Comparison of ENCODE assay signal across 12 cellular contexts in the genomic region with DNA sequence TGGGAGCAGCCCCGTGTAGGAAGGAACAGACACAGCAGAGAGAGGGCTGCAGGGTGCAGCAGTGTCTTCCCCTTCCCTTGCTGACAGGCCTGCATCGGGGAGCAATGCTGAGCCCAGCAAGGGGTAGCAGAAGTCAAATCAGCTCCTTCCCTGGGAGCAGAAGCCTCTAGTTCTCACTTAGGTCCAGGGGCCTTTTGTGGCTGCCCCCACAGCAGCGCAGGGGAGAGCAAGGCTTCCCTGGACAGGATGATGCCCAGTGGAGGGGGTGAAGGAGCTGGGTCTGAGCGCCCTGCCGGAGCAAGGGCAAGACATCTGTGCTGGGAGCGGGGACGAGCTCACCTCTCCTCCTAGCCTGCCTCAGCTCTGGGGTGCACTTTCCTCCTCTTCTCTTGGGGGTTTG. TPM values are rescaled to one million over a fixed set of nuclear protein-coding genes. Genes with fewer than 3 reads are reported as not detected.
A peak's percentile ranks its signal among the peaks of the same experiment; 100 is the strongest.
DNase-seq lines count a peak whose midpoint lies in the region; ATAC-seq and TF ChIP-seq lines count a peak whose summit lies in the region.
"Had no signal": no experiment of that assay in that cellular context is flagged by ENCODE, and none has a peak within 500 bp of the region (broad histone marks: within the 10 kb centered on the region; RNA-seq: fewer than 3 reads in every experiment).

No MANE protein-coding gene starts in this region.

- H3K4me1 Mint-ChIP-seq in CD4-positive, alpha-beta memory T cell: peaks cover 28 to 68% (median 39%) of the 10 kb centered on the region in 4 donors
- peaks cover 24% of the 10 kb centered on the region for H3K4me1 Mint-ChIP-seq in activated naive CD8-positive, alpha-beta T cell treated with anti-CD3 and anti-CD28 coated beads, Interleukin-2, amount 10 ng/mL, durations not matched to agents 7 days and 5 days
- H3K4me1 Mint-ChIP-seq in nephron progenitor cell: peaks cover 40% of the 10 kb centered on the region

- 58% methylated on average over 5 of the region's 7 CpGs for WGBS in HUES64

- peak overlapping the region; percentile 65 to 96 (median 93) for H3K27ac Mint-ChIP-seq in CD4-positive, alpha-beta memory T cell
- peak overlapping the region; percentile 98 for H3K27ac Mint-ChIP-seq in activated naive CD8-positive, alpha-beta T cell treated with anti-CD3 and anti-CD28 coated beads, Interleukin-2, amount 10 ng/mL, durations not matched to agents 7 days and 5 days
- H3K27ac Mint-ChIP-seq in nephron progenitor cell: no peak overlapping the region
- H3K27ac Mint-ChIP-seq: progenitor cell of endocrine pancreas had no signal

- H3K9me3 Mint-ChIP-seq in CD4-positive, alpha-beta memory T cell: no peaks in the 10 kb centered on the region
- no peaks in the 10 kb centered on the region for H3K9me3 Mint-ChIP-seq in activated naive CD8-positive, alpha-beta T cell treated with anti-CD3 and anti-CD28 coated beads, Interleukin-2, amount 10 ng/mL, durations not matched to agents 7 days and 5 days
- H3K9me3 Mint-ChIP-seq in nephron progenitor cell: no peaks in the 10 kb centered on the region

- ATAC-seq in activated naive CD8-positive, alpha-beta T cell treated with anti-CD3 and anti-CD28 coated beads, Interleukin-2, amount 10 ng/mL, durations not matched to agents 7 days and 5 days (ENCODE audit: low read depth): peak; percentile 27
- ATAC-seq in HG02610 (IDR thresholded peaks at IDR 0.05; ENCODE audit: unreplicated experiment) (no peak), HG02852 (IDR thresholded peaks at IDR 0.05; ENCODE audit: unreplicated experiment) (no peak)

- H3K36me3 ChIP-seq in CD4-positive, alpha-beta memory T cell (ENCODE audit: insufficient read depth, low read length): peaks cover 18% of the 10 kb centered on the region
- no peaks in the 10 kb centered on the region for H3K36me3 ChIP-seq in HUES64 (ENCODE audit: insufficient read depth, low read length)
- H3K36me3 ChIP-seq in brain microvascular endothelial cell (replicated peaks): no peaks in the 10 kb centered on the region

- in situ Hi-C loops in brain microvascular endothelial cell (cut with HindIII; ENCODE audit: low pct_ligation_motif_present, low sequenced_read_pairs): no loop called here

- peak overlapping the region; percentile 94 to 98 (median 96) for H3K4me3 Mint-ChIP-seq in CD4-positive, alpha-beta memory T cell
- peak overlapping the region; percentile 98 for H3K4me3 Mint-ChIP-seq in activated naive CD8-positive, alpha-beta T cell treated with anti-CD3 and anti-CD28 coated beads, Interleukin-2, amount 10 ng/mL, durations not matched to agents 7 days and 5 days
- peak overlapping the region; percentile 45 for H3K4me3 Mint-ChIP-seq in nephron progenitor cell

- H3K27ac ChIP-seq in CD4-positive, alpha-beta memory T cell (ENCODE audit: low read depth, low read length): peak overlapping the region; percentile 79
- no peak overlapping the region for H3K27ac ChIP-seq in HUES64 (ENCODE audit: low read depth, low read length)
- no peak overlapping the region for H3K27ac ChIP-seq in brain microvascular endothelial cell

- peak overlapping the region; percentile 40 to 98 for H3K4me3 ChIP-seq in CD4-positive, alpha-beta memory T cell (ENCODE audit: low read length in 2 of 2)
- H3K4me3 ChIP-seq in HUES64 (ENCODE audit: low read length) (no peak overlapping the region), brain microvascular endothelial cell (ENCODE audit: low read depth, low read length) (no peak overlapping the region)

- H3K9ac ChIP-seq in HUES64 (ENCODE audit: low read depth, low read length): peak overlapping the region; percentile 21; the same call in 1 of the 2 replicates

- peaks cover 0 to 34% of the 10 kb centered on the region in 2 donors for H3K36me3 Mint-ChIP-seq in CD4-positive, alpha-beta memory T cell
- peaks cover 21% of the 10 kb centered on the region for H3K36me3 Mint-ChIP-seq in activated naive CD8-positive, alpha-beta T cell treated with anti-CD3 and anti-CD28 coated beads, Interleukin-2, amount 10 ng/mL, durations not matched to agents 7 days and 5 days
- no peaks in the 10 kb centered on the region for H3K36me3 Mint-ChIP-seq in nephron progenitor cell (ENCODE audit: low read depth)

- TF ChIP-seq CTCF in nephron progenitor cell (IDR thresholded peaks at IDR 0.05) (no peak), brain microvascular endothelial cell (IDR thresholded peaks at IDR 0.05; ENCODE audit: low read depth, low read length, missing control alignments) (no peak)

- H3K27me3 ChIP-seq in CD4-positive, alpha-beta memory T cell (ENCODE audit: insufficient read depth, low read length): no peaks in the 10 kb centered on the region
- peaks cover 12% of the 10 kb centered on the region; the same call in 1 of the 2 replicates for H3K27me3 ChIP-seq in HUES64 (ENCODE audit: insufficient read depth, low read length)
- H3K27me3 ChIP-seq in brain microvascular endothelial cell (replicated peaks): peaks cover 5% of the 10 kb centered on the region

- intact Hi-C loops in CD4-positive, alpha-beta memory T cell (cut with micrococcal nuclease): loop anchor here (1.0 kb wide), 2 partner anchors 24 to 31 kb away; partner anchors contain the start of gene ANKRD63

- no peaks in the 10 kb centered on the region for H3K27me3 Mint-ChIP-seq in CD4-positive, alpha-beta memory T cell
- H3K27me3 Mint-ChIP-seq in activated naive CD8-positive, alpha-beta T cell treated with anti-CD3 and anti-CD28 coated beads, Interleukin-2, amount 10 ng/mL, durations not matched to agents 7 days and 5 days: peaks cover 6% of the 10 kb centered on the region
- peaks cover 54% of the 10 kb centered on the region for H3K27me3 Mint-ChIP-seq in nephron progenitor cell (ENCODE audit: low read depth, poor library complexity)

- peak in 1 of 5 donors; percentile 21 for DNase-seq in CD4-positive, alpha-beta memory T cell
- peak; percentile 56 for DNase-seq in activated naive CD8-positive, alpha-beta T cell treated with anti-CD3 and anti-CD28 coated beads, Interleukin-2, amount 10 ng/mL, durations not matched to agents 7 days and 5 days
- DNase-seq in nephron progenitor cell (no peak), NCI-H2029 (lab: John Stamatoyannopoulos, UW) (no peak), brain microvascular endothelial cell (no peak)
- DNase-seq: NCI-H1694 had no signal

- no peaks in the 10 kb centered on the region for H3K9me3 ChIP-seq in CD4-positive, alpha-beta memory T cell (ENCODE audit: control insufficient read depth in 1 of 2, low read length in 2 of 2)
- no peaks in the 10 kb centered on the region for H3K9me3 ChIP-seq in HUES64 (ENCODE audit: insufficient read depth, low read depth, low read length)

- CTCF ChIA-PET in CD4-positive, alpha-beta memory T cell (lab: Charles Lee; ENCODE audit: partially characterized antibody): interaction anchor here (0.7 to 23.8 kb wide), 20 partner anchors 8 to 202 kb away, joined by 3 to 634 read pairs (median 6); partner anchors contain the start of genes ANKRD63, CCDC9B, INAFM2 and IVD

- peaks cover 44% of the 10 kb centered on the region for H3K4me1 ChIP-seq in CD4-positive, alpha-beta memory T cell (ENCODE audit: insufficient read depth, low read length)
- H3K4me1 ChIP-seq in HUES64 (ENCODE audit: insufficient read depth, low read length): peaks cover 26% of the 10 kb centered on the region

- POLR2A ChIA-PET in CD4-positive, alpha-beta memory T cell (lab: Charles Lee; ENCODE audit: partially characterized antibody): interaction anchor here (0.8 to 6.8 kb wide), 19 partner anchors 13 to 272 kb away, joined by 3 to 90 read pairs (median 10); partner anchors contain the start of genes ANKRD63, BAHD1, CCDC32 and CCDC9B
- POLR2A ChIA-PET in activated naive CD8-positive, alpha-beta T cell treated with anti-CD3 and anti-CD28 coated beads, Interleukin-2, amount 10 ng/mL, durations not matched to agents 7 days and 5 days (lab: Charles Lee): interaction anchor here (0.8 to 7.1 kb wide), 18 partner anchors 8 to 268 kb away, joined by 3 to 55 read pairs (median 8); partner anchors contain the start of genes ANKRD63, BAHD1, CCDC9B and DISP2

RNA-seq across cellular contexts. Expression of gene PLCB2, which starts 0.8 kb away (rescaled TPM):
- total RNA-seq in CD4-positive, alpha-beta memory T cell: 100 to 1,000 TPM; 211 to 219 TPM
- polyA plus RNA-seq in CD4-positive, alpha-beta memory T cell: 10 to 100 TPM; 22.6 to 37.5 TPM
- polyA plus RNA-seq in HUES64 (2013, experiment 1 of 2): 7.3 TPM
- polyA plus RNA-seq in HUES64 (2013, experiment 2 of 2): 11.2 TPM
- 100 to 1,000 TPM; 173 to 174 TPM for total RNA-seq in activated naive CD8-positive, alpha-beta T cell treated with anti-CD3 and anti-CD28 coated beads, Interleukin-2, amount 10 ng/mL, durations not matched to agents 7 days and 5 days
- total RNA-seq: bronchial epithelial cell had no signal

RNA-seq across cellular contexts. Expression of gene INAFM2, which starts 16.6 kb away (rescaled TPM):
- 1 to 10 TPM; 7.2 to 7.5 TPM for total RNA-seq in CD4-positive, alpha-beta memory T cell
- 1 to 10 TPM in 1 of 2 donors, under 1 TPM in 1; 0.08 to 2.8 TPM for polyA plus RNA-seq in CD4-positive, alpha-beta memory T cell
- polyA plus RNA-seq in HUES64 (2013, experiment 1 of 2): 18.2 TPM
- polyA plus RNA-seq in HUES64 (2013, experiment 2 of 2): 20.2 TPM
- 1 to 10 TPM; 8.8 to 9.4 TPM for total RNA-seq in activated naive CD8-positive, alpha-beta T cell treated with anti-CD3 and anti-CD28 coated beads, Interleukin-2, amount 10 ng/mL, durations not matched to agents 7 days and 5 days

RNA-seq across cellular contexts. Expression of gene ANKRD63, which starts 24.0 kb away (rescaled TPM):
- not detected for total RNA-seq in CD4-positive, alpha-beta memory T cell
- not detected for polyA plus RNA-seq in CD4-positive, alpha-beta memory T cell
- not detected for polyA plus RNA-seq in HUES64 (2013, experiment 1 of 2)
- not detected for polyA plus RNA-seq in HUES64 (2013, experiment 2 of 2)
- under 1 TPM in 1 of 2 experiments, not detected in 1; 0.26 TPM for total RNA-seq in activated naive CD8-positive, alpha-beta T cell treated with anti-CD3 and anti-CD28 coated beads, Interleukin-2, amount 10 ng/mL, durations not matched to agents 7 days and 5 days
- total RNA-seq: bronchial epithelial cell, progenitor cell of endocrine pancreas had no signal

RNA-seq across cellular contexts. Expression of gene CCDC9B, which starts 33.8 kb away (rescaled TPM):
- total RNA-seq in CD4-positive, alpha-beta memory T cell: 1 to 10 TPM; 2.6 to 5.1 TPM
- under 1 TPM in 1 of 2 donors, not detected in 1; 0.53 TPM for polyA plus RNA-seq in CD4-positive, alpha-beta memory T cell
- polyA plus RNA-seq in HUES64 (2013, experiment 1 of 2): 0.80 TPM
- polyA plus RNA-seq in HUES64 (2013, experiment 2 of 2): 0.13 TPM
- total RNA-seq in activated naive CD8-positive, alpha-beta T cell treated with anti-CD3 and anti-CD28 coated beads, Interleukin-2, amount 10 ng/mL, durations not matched to agents 7 days and 5 days: 1 to 10 TPM; 2.3 to 2.6 TPM

RNA-seq across cellular contexts. Expression of gene PHGR1, which starts 43.9 kb away (rescaled TPM):
- not detected for total RNA-seq in CD4-positive, alpha-beta memory T cell
- not detected for polyA plus RNA-seq in CD4-positive, alpha-beta memory T cell
- polyA plus RNA-seq in HUES64 (2013, experiment 1 of 2): not detected
- not detected for polyA plus RNA-seq in HUES64 (2013, experiment 2 of 2)
- total RNA-seq in activated naive CD8-positive, alpha-beta T cell treated with anti-CD3 and anti-CD28 coated beads, Interleukin-2, amount 10 ng/mL, durations not matched to agents 7 days and 5 days: not detected
- total RNA-seq: bronchial epithelial cell, Daoy had no signal

Comparison
In these comparisons a context has a peak if more than half of its experiments do, and no peak if none do; other contexts are left out.
1. H3K4me3 ChIP-seq: peak in CD4-positive, alpha-beta memory T cell (2 of 2); none in HUES64 (single experiment) and brain microvascular endothelial cell (single experiment).
2. H3K4me3 Mint-ChIP-seq: peak in every context shown above with its lines; median percentile 98 in activated naive CD8-positive, alpha-beta T cell treated with anti-CD3 and anti-CD28 coated beads, Interleukin-2, amount 10 ng/mL, durations not matched to agents 7 days and 5 days; 96 in CD4-positive, alpha-beta memory T cell; 45 in nephron progenitor cell.